Comparison of ENCODE assay signal across 24 cellular contexts in genomic region chr14:99763527-99764221, GRCh38. TPM values are rescaled to one million over a fixed set of nuclear protein-coding genes. Genes with fewer than 3 reads are reported as not detected.
"Had no signal": no experiment of that assay in that cellular context is flagged by ENCODE, and none has a peak within 500 bp of the region (broad histone marks: within the 10 kb centered on the region; RNA-seq: fewer than 3 reads in every experiment).

No MANE protein-coding gene starts in this region.

- ATAC-seq: activated CD8-positive, alpha-beta T cell treated with anti-CD3 and anti-CD28 coated beads for 36 hours; activated T-cell treated with anti-CD3 and anti-CD28 coated beads, Interleukin-2, amount 50 U/mL, for 72 hours; body of pancreas; left ventricle myocardium superior; naive thymus-derived CD4-positive, alpha-beta T cell; pancreas; psoas muscle had no signal

- H3K4me1 ChIP-seq: testis had no signal

- H3K27me3 ChIP-seq: adrenal gland, body of pancreas, dorsolateral prefrontal cortex, pancreas, testis, transverse colon had no signal

- DNase-seq: activated B cell treated with CpG ODN at 0.5 μM for 24 hours; activated CD4-positive, alpha-beta T cell treated with anti-CD3 and anti-CD28 coated beads, Interleukin-2, amount 50 U/mL, for 1 hour; activated CD8-positive, alpha-beta T cell treated with anti-CD3 and anti-CD28 coated beads for 36 hours; activated naive CD4-positive, alpha-beta T cell treated with anti-CD3 and anti-CD28 coated beads for 36 hours; activated naive CD8-positive, alpha-beta T cell treated with anti-CD3 and anti-CD28 coated beads for 36 hours; activated T-cell treated with anti-CD3 and anti-CD28 coated beads, Interleukin-2, amount 50 U/mL, for 72 hours; body of pancreas; cerebellar nuclear complex; dorsolateral prefrontal cortex; effector memory CD4-positive, alpha-beta T cell; left ventricle myocardium superior; mammary epithelial cell; naive thymus-derived CD4-positive, alpha-beta T cell; nucleus accumbens; pancreas; psoas muscle; stimulated activated CD4-positive, alpha-beta T cell treated with anti-CD3 and anti-CD28 coated beads, Interleukin-15, amount 100 ng/mL, for 24 hours; stimulated activated CD4-positive, alpha-beta T cell treated with anti-CD3 and anti-CD28 coated beads, Interleukin-2, amount 100 ng/mL, for 24 hours; stimulated activated naive CD4-positive, alpha-beta T cell treated with Interleukin-2 at 50 U/mL for 16 hours; T-helper 1 cell; testis; transverse colon had no signal

- H3K4me3 ChIP-seq: adrenal gland, body of pancreas, coronary artery, dorsolateral prefrontal cortex, pancreas, psoas muscle, testis, transverse colon had no signal

- H3K9me3 ChIP-seq: adrenal gland, body of pancreas, pancreas, psoas muscle, testis, transverse colon had no signal

- H3K36me3 ChIP-seq: adrenal gland, pancreas, transverse colon had no signal

- H3K27ac ChIP-seq: adrenal gland, body of pancreas, coronary artery, dorsolateral prefrontal cortex, pancreas, psoas muscle, testis, transverse colon had no signal

RNA-seq across cellular contexts. Expression of gene EML1, which starts 29.5 kb away (rescaled TPM):
- total RNA-seq: activated B cell treated with CpG ODN at 0.5 μM for 24 hours; naive thymus-derived CD4-positive, alpha-beta T cell had no signal
- polyA plus RNA-seq: naive thymus-derived CD4-positive, alpha-beta T cell had no signal
